Comparison of ENCODE assay signal across 1 cellular context in genomic region chr18:37252854-37253396, GRCh38.
TF ChIP-seq lines count a peak whose summit lies in the region.

No MANE protein-coding gene starts in this region.

TF ChIP-seq in K562, 482 proteins besides CTCF, POLR2A, EP300 and RAD21 (continued from another document):
- no peak for TF ChIP-seq CHCHD3 (CRISPR knock-in tag; IDR thresholded peaks at IDR 0.05)
